ENCODE assay signal across 2 cellular contexts in genomic region chr17:82418001-82418986, GRCh38.
TF ChIP-seq lines count a peak whose summit lies in the region.

HEXD (plus strand) TSS chr17:82418347; CDS start chr17:82419800, 1,453 bp downstream.
A gene with protein sequence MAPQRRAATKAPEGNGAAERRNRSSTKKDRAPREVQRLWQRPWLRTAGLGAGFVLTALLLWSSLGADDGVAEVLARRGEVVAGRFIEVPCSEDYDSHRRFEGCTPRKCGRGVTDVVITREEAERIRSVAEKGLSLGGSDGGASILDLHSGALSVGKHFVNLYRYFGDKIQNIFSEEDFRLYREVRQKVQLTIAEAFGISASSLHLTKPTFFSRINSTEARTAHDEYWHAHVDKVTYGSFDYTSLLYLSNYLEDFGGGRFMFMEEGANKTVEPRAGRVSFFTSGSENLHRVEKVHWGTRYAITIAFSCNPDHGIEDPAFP (minus strand): TSS chr17:82418586. CDS start chr17:82418485, 101 bp downstream.

TF ChIP-seq in HEK293, 187 proteins besides CTCF, POLR2A, EP300 and RAD21 (continued from another document and continues in another):
- TF ChIP-seq ZNF580 (tag by site-specific recombination; IDR thresholded peaks at IDR 0.05) (no peak), YY2 (tag by site-specific recombination; IDR thresholded peaks at IDR 0.05) (peak; percentile 32; the same call in 1 of the 2 replicates), HIC1 (tag by site-specific recombination; IDR thresholded peaks at IDR 0.05) (no peak), ZNF23 (tag by site-specific recombination; IDR thresholded peaks at IDR 0.05; ENCODE audit: borderline replicate concordance) (no peak), SP3 (tag by site-specific recombination; IDR thresholded peaks at IDR 0.05) (peak; percentile 49; the same call in 1 of the 2 replicates), ZNF610 (tag by site-specific recombination; IDR thresholded peaks at IDR 0.05; ENCODE audit: borderline replicate concordance) (no peak), SCRT2 (tag by site-specific recombination; IDR thresholded peaks at IDR 0.05) (no peak), ZNF571 (tag by site-specific recombination; IDR thresholded peaks at IDR 0.05) (no peak), ZNF280C (tag by site-specific recombination; IDR thresholded peaks at IDR 0.05) (no peak), ZNF24 (tag by site-specific recombination; IDR thresholded peaks at IDR 0.05) (no peak), ZNF747 (tag by site-specific recombination; IDR thresholded peaks at IDR 0.05) (no peak), ZNF280D (tag by site-specific recombination; IDR thresholded peaks at IDR 0.05) (no peak), SP7 (tag by site-specific recombination; IDR thresholded peaks at IDR 0.05) (no peak), ZNF449 (tag by site-specific recombination; IDR thresholded peaks at IDR 0.05) (no peak), ZFP3 (tag by site-specific recombination; IDR thresholded peaks at IDR 0.05; ENCODE audit: low read depth) (no peak)
- TF ChIP-seq, protein P1, sequence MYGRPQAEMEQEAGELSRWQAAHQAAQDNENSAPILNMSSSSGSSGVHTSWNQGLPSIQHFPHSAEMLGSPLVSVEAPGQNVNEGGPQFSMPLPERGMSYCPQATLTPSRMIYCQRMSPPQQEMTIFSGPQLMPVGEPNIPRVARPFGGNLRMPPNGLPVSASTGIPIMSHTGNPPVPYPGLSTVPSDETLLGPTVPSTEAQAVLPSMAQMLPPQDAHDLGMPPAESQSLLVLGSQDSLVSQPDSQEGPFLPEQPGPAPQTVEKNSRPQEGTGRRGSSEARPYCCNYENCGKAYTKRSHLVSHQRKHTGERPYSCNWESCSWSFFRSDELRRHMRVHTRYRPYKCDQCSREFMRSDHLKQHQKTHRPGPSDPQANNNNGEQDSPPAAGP (tag by site-specific recombination; IDR thresholded peaks at IDR 0.05) = no peak

TF ChIP-seq in SK-N-SH, 30 proteins besides CTCF, POLR2A, EP300 and RAD21 (continued from another document):
- TF ChIP-seq REST (IDR thresholded peaks at IDR 0.05; ENCODE audit: low read depth, low read length) = peak; percentile 66
- TF ChIP-seq TEAD4 (IDR thresholded peaks at IDR 0.05; ENCODE audit: borderline replicate concordance, insufficient read depth) = no peak
- TF ChIP-seq TAF1 (IDR thresholded peaks at IDR 0.05; ENCODE audit: borderline replicate concordance, low read depth, low read length) = peak; percentile 80; the same call in 1 of the 2 replicates
- no peak for TF ChIP-seq FOXJ3 (CRISPR knock-in tag; IDR thresholded peaks at IDR 0.05)
- TF ChIP-seq NFIC (IDR thresholded peaks at IDR 0.05; ENCODE audit: borderline replicate concordance) = no peak
- TF ChIP-seq EZH2phosphoT487 (IDR thresholded peaks at IDR 0.05; ENCODE audit: borderline replicate concordance, low read depth) = no peak
- TF ChIP-seq RCOR1 (IDR thresholded peaks at IDR 0.05; ENCODE audit: low read length) = 0 out of 2 replicates have a peak, but pooled peaks have one; percentile 52
- TF ChIP-seq GATA2 (CRISPR knock-in tag; IDR thresholded peaks at IDR 0.05) = no peak
- no peak for TF ChIP-seq FOSL2 (IDR thresholded peaks at IDR 0.05; ENCODE audit: borderline replicate concordance, low read depth)
- peak; percentile 76; the same call in 1 of the 2 replicates for TF ChIP-seq SIN3A (IDR thresholded peaks at IDR 0.05; ENCODE audit: borderline replicate concordance, low read depth, low read length)
- TF ChIP-seq NRF1 (IDR thresholded peaks at IDR 0.05; ENCODE audit: low read depth, low read length) = peak; percentile 56
- no peak for TF ChIP-seq ELF1 (IDR thresholded peaks at IDR 0.05)
- peak; percentile 62; the same call in 1 of the 2 replicates for TF ChIP-seq MXI1 (IDR thresholded peaks at IDR 0.05; ENCODE audit: low read depth, low read length)
- TF ChIP-seq CHD2 (IDR thresholded peaks at IDR 0.05; ENCODE audit: low read length, partially characterized antibody) = peak; percentile 84
